Comparison of ENCODE assay signal across 29 cellular contexts in the genomic region with DNA sequence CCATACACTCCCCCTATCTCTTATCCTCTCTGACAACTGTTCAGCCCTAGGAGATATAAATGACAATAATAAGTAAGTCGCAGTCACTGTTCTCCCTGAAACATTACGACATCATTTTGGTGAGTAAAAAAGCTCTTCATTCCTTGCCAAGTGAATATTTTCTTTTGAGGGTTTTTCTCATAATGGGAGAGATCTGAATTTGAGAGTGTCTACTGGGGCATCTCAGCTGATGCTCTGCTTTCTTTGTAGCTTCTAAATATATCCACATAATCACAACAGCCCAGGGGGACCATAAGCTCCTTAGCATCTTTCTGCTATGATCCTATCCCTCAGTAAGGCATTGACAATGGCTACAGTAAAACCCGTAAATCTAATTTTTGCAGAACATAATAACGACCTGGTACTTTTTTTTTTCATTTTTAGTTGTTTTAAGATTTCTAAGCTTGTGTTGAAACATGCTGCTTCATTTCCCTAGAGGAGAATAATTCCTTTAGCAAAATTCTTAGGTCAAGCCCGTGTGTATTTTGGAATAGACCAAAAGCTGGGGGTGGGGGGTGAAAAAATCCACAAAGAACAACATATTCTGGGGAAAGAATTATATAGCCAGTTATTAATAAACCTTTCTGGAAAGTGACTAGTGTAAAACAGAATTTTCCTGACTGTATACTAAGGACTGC.
A peak's percentile ranks its signal among the peaks of the same experiment; 100 is the strongest.
DNase-seq lines count a peak whose midpoint lies in the region; ATAC-seq and TF ChIP-seq lines count a peak whose summit lies in the region.
"Had no signal": no experiment of that assay in that cellular context is flagged by ENCODE, and none has a peak within 500 bp of the region (broad histone marks: within the 10 kb centered on the region; RNA-seq: fewer than 3 reads in every experiment).

No MANE protein-coding gene starts in this region.

- intact Hi-C loops in Right ventricle myocardium superior (cut with DNase I) (no loop called here), cardiac septum (cut with DNase I) (loop anchor here (10.0 kb wide), 1 partner anchor 240 kb away; the partner anchor contains the start of gene TCEANC), prostate gland (cut with DNase I) (no loop called here), PC-9 (cut with micrococcal nuclease; ENCODE audit: unreplicated experiment) (no loop called here)

- H3K27me3 Mint-ChIP-seq in endothelial cell (ENCODE audit: unreplicated experiment) = no peaks in the 10 kb centered on the region
- H3K27me3 Mint-ChIP-seq: B cell had no signal

- H4K20me1 ChIP-seq in osteoblast (ENCODE audit: insufficient read depth, low read length) (no peaks in the 10 kb centered on the region), PC-9 (ENCODE audit: insufficient read depth) (no peaks in the 10 kb centered on the region)

- peak overlapping the region; percentile 42 for H3K27ac ChIP-seq in cingulate gyrus (ENCODE audit: low read depth, low read length)
- H3K27ac ChIP-seq in osteoblast (ENCODE audit: low read depth, low read length) = peak overlapping the region; percentile 88
- H3K27ac ChIP-seq in tibial nerve = peak overlapping the region in 3 of 4 donors; percentile 7 to 86 (median 73)
- H3K27ac ChIP-seq in prostate gland = no peak overlapping the region
- H3K27ac ChIP-seq in PC-9 = no peak overlapping the region
- H3K27ac ChIP-seq: esophagus muscularis mucosa, pancreas, right lobe of liver, transverse colon had no signal

- 15 to 41% methylated on average over 5 of the region's 5 CpGs for WGBS in tibial nerve, 2 donors
- whole genome bisulfite sequencing in prostate gland = 52% methylated on average over 5 of the region's 5 CpGs

- no peak overlapping the region for H3K4me3 Mint-ChIP-seq in endothelial cell (ENCODE audit: unreplicated experiment)
- H3K4me3 Mint-ChIP-seq: activated CD8-positive, alpha-beta T cell treated with anti-CD3 and anti-CD28 coated beads for 36 hours; B cell; effector memory CD8-positive, alpha-beta T cell; mesothelial cell of epicardium; natural killer cell had no signal

- CTCF ChIA-PET in PC-9 (lab: Charles Lee) = interaction anchor here (0.6 kb wide), 1 partner anchor 819 kb away, joined by 3 read pairs; no protein-coding TSS in a partner anchor

- H3K9me3 ChIP-seq in osteoblast (ENCODE audit: low read depth, low read length) = no peaks in the 10 kb centered on the region
- H3K9me3 ChIP-seq in tibial nerve = no peaks in the 10 kb centered on the region
- H3K9me3 ChIP-seq in prostate gland = no peaks in the 10 kb centered on the region
- no peaks in the 10 kb centered on the region for H3K9me3 ChIP-seq in PC-9 (ENCODE audit: insufficient read depth, low read depth)
- H3K9me3 ChIP-seq: esophagus muscularis mucosa, heart left ventricle, pancreas, right lobe of liver, transverse colon had no signal

- H3K27me3 ChIP-seq in osteoblast (ENCODE audit: insufficient read depth, low read length) = peaks cover 10% of the 10 kb centered on the region
- peaks cover 0 to 3% of the 10 kb centered on the region in 2 donors for H3K27me3 ChIP-seq in tibial nerve
- H3K27me3 ChIP-seq in prostate gland (replicated peaks; ENCODE audit: insufficient read depth) = no peaks in the 10 kb centered on the region
- H3K27me3 ChIP-seq in PC-9 (ENCODE audit: insufficient read depth, low read depth) = no peaks in the 10 kb centered on the region
- H3K27me3 ChIP-seq: esophagus muscularis mucosa, right lobe of liver, transverse colon had no signal

- POLR2A ChIA-PET in PC-9 (lab: Charles Lee; ENCODE audit: unreplicated experiment) = no interaction called here

- TF ChIP-seq EP300 in tibial nerve (IDR thresholded peaks at IDR 0.05) = no peak

- peaks cover 5% of the 10 kb centered on the region for H3K4me1 Mint-ChIP-seq in endothelial cell (ENCODE audit: unreplicated experiment)
- H3K4me1 Mint-ChIP-seq: natural killer cell had no signal

- peak; percentile 18 for ATAC-seq in Right ventricle myocardium superior (ENCODE audit: poor library complexity)
- ATAC-seq: activated CD8-positive, alpha-beta T cell treated with anti-CD3 and anti-CD28 coated beads for 36 hours; effector memory CD8-positive, alpha-beta T cell; GM12878; HCT116; left colon; natural killer cell; pancreas; right lobe of liver had no signal

- H3K36me3 ChIP-seq in osteoblast (ENCODE audit: insufficient read depth, low read length) = no peaks in the 10 kb centered on the region
- H3K36me3 ChIP-seq in tibial nerve = no peaks in the 10 kb centered on the region
- no peaks in the 10 kb centered on the region for H3K36me3 ChIP-seq in prostate gland
- no peaks in the 10 kb centered on the region for H3K36me3 ChIP-seq in PC-9 (ENCODE audit: low read depth)
- H3K36me3 ChIP-seq: esophagus muscularis mucosa, heart left ventricle, pancreas, right lobe of liver, transverse colon had no signal

- no peak for TF ChIP-seq POLR2A in tibial nerve (IDR thresholded peaks at IDR 0.05)
- no peak for TF ChIP-seq POLR2A in prostate gland (IDR thresholded peaks at IDR 0.05)

- no peaks in the 10 kb centered on the region for H3F3A ChIP-seq in PC-9 (ENCODE audit: insufficient read depth, low read depth)

- DNase-seq in Right ventricle myocardium superior (no peak), cardiac septum (ENCODE audit: low spot score) (no peak), osteoblast (ENCODE audit: insufficient read length, low spot score, missing footprints) (no peak), tibial nerve (ENCODE audit: low spot score in 2 of 2) (no peak), prostate gland (ENCODE audit: low spot score) (no peak), PC-9 (no peak), endothelial cell (ENCODE audit: low spot score) (no peak)
- DNase-seq: 8988T; activated CD8-positive, alpha-beta T cell treated with anti-CD3 and anti-CD28 coated beads for 36 hours; activated gamma-delta T cell; activated T-cell treated with anti-CD3 and anti-CD28 coated beads for 4 hours; DMS79 treated with DMSO at 0.1 percent for 48 hours; effector memory CD8-positive, alpha-beta T cell; heart left ventricle; KG1; left colon; natural killer cell; NCI-H146; NCI-H2171; NCI-H524; pancreas; right lobe of liver; transverse colon had no signal

- no peak for TF ChIP-seq CTCF in osteoblast (IDR thresholded peaks at IDR 0.05; ENCODE audit: extremely low read depth, low read depth, low read length)
- no peak for TF ChIP-seq CTCF in tibial nerve (IDR thresholded peaks at IDR 0.05)
- TF ChIP-seq CTCF in prostate gland (IDR thresholded peaks at IDR 0.05) = no peak
- TF ChIP-seq CTCF in PC-9 (conservative IDR thresholded peaks at IDR 0.05) = no peak
- no peak for TF ChIP-seq CTCF in endothelial cell (IDR thresholded peaks at IDR 0.05; ENCODE audit: unreplicated experiment)

- H3K79me2 ChIP-seq in osteoblast (ENCODE audit: insufficient read depth, low read length) = no peaks in the 10 kb centered on the region
- H3K79me2 ChIP-seq in PC-9 (ENCODE audit: low read depth) = no peaks in the 10 kb centered on the region

- H3K4me2 ChIP-seq in osteoblast (ENCODE audit: insufficient read depth, low read length) = peak overlapping the region; percentile 46
- no peak overlapping the region for H3K4me2 ChIP-seq in PC-9

- no peaks in the 10 kb centered on the region for H3K9me3 Mint-ChIP-seq in endothelial cell (ENCODE audit: unreplicated experiment)
- H3K9me3 Mint-ChIP-seq: activated CD8-positive, alpha-beta T cell treated with anti-CD3 and anti-CD28 coated beads for 36 hours; effector memory CD8-positive, alpha-beta T cell; natural killer cell had no signal

- H2AFZ ChIP-seq in osteoblast (ENCODE audit: low read length) (no peak overlapping the region), PC-9 (no peak overlapping the region)

- no peaks in the 10 kb centered on the region for H3K36me3 Mint-ChIP-seq in endothelial cell (ENCODE audit: low read depth, unreplicated experiment)
- H3K36me3 Mint-ChIP-seq: mesothelial cell of epicardium, natural killer cell had no signal

- H3K4me1 ChIP-seq in osteoblast (ENCODE audit: insufficient read depth, low read length) (peaks cover 47% of the 10 kb centered on the region), tibial nerve (peaks cover 0 to 45% (median 22%) of the 10 kb centered on the region in 4 donors), prostate gland (replicated peaks) (no peaks in the 10 kb centered on the region), PC-9 (replicated peaks; ENCODE audit: insufficient read depth) (no peaks in the 10 kb centered on the region)
- H3K4me1 ChIP-seq: heart left ventricle, pancreas, right lobe of liver, transverse colon had no signal

- no TSS peak for BruUV-seq in PC-9 (replicated peaks; lab: Mats Ljungman, UMichigan)

- H3K9me2 ChIP-seq in PC-9 (ENCODE audit: insufficient read depth) = no peaks in the 10 kb centered on the region

- no peak overlapping the region for H3K4me3 ChIP-seq in osteoblast (ENCODE audit: insufficient read depth, low read length)
- H3K4me3 ChIP-seq in tibial nerve = no peak overlapping the region
- no peak overlapping the region for H3K4me3 ChIP-seq in prostate gland
- no peak overlapping the region for H3K4me3 ChIP-seq in PC-9
- H3K4me3 ChIP-seq: esophagus muscularis mucosa, GM12878, heart left ventricle, pancreas, right lobe of liver, transverse colon had no signal

- H3K27ac Mint-ChIP-seq in endothelial cell (ENCODE audit: unreplicated experiment) = no peak overlapping the region
- H3K27ac Mint-ChIP-seq: activated CD8-positive, alpha-beta T cell treated with anti-CD3 and anti-CD28 coated beads for 36 hours; B cell; effector memory CD8-positive, alpha-beta T cell; mesothelial cell of epicardium; natural killer cell had no signal

Comparison
In these comparisons a context has a peak if more than half of its experiments do, and no peak if none do; other contexts are left out.
1. H3K27ac ChIP-seq: peak in cingulate gyrus (single experiment), osteoblast (single experiment) and tibial nerve (3 of 4); none in prostate gland (0 of 2) and PC-9 (single experiment).